Comparison of ENCODE assay signal across 9 cellular contexts in genomic region chr2:171158036-171158789, GRCh38.
DNase-seq lines count a peak whose midpoint lies in the region; ATAC-seq, FAIRE-seq and TF ChIP-seq lines count a peak whose summit lies in the region.
"Had no signal": no experiment of that assay in that cellular context is flagged by ENCODE, and none has a peak within 500 bp of the region (broad histone marks: within the 10 kb centered on the region; RNA-seq: fewer than 3 reads in every experiment).

No MANE protein-coding gene starts in this region.

- no peak overlapping the region for H3K27ac Mint-ChIP-seq in stimulated activated naive CD8-positive, alpha-beta T cell treated with anti-CD3 and anti-CD28 coated beads, Interleukin-15, Interleukin-2, amounts not matched to agents 100 ng/mL and 50 ng/mL, for 24 hours

- peak overlapping the region; percentile 98 for H3K4me3 Mint-ChIP-seq in stimulated activated naive CD8-positive, alpha-beta T cell treated with anti-CD3 and anti-CD28 coated beads, Interleukin-15, Interleukin-2, amounts not matched to agents 100 ng/mL and 50 ng/mL, for 24 hours

- no peak for ATAC-seq in stimulated activated naive CD8-positive, alpha-beta T cell treated with anti-CD3 and anti-CD28 coated beads, Interleukin-15, Interleukin-2, amounts not matched to agents 100 U/mL and 50 U/mL, for 24 hours
- no peak for ATAC-seq in GM21737 (IDR thresholded peaks at IDR 0.05; ENCODE audit: unreplicated experiment)
- ATAC-seq in GM21529 (IDR thresholded peaks at IDR 0.05; ENCODE audit: unreplicated experiment) = no peak

- H3K4me3 ChIP-seq in iPS-20b (ENCODE audit: low read length) = peak overlapping the region; percentile 98

- peaks cover 76% of the 10 kb centered on the region for H3K4me1 Mint-ChIP-seq in stimulated activated naive CD8-positive, alpha-beta T cell treated with anti-CD3 and anti-CD28 coated beads, Interleukin-15, Interleukin-2, amounts not matched to agents 100 ng/mL and 50 ng/mL, for 24 hours (ENCODE audit: low read depth)

- TF ChIP-seq CTCF in VCaP (conservative IDR thresholded peaks at IDR 0.05) = no peak
- TF ChIP-seq CTCF in D721Med (IDR thresholded peaks at IDR 0.05; ENCODE audit: insufficient read depth, missing control alignments) = no peak

- no peaks in the 10 kb centered on the region for H3K9me3 Mint-ChIP-seq in stimulated activated naive CD8-positive, alpha-beta T cell treated with anti-CD3 and anti-CD28 coated beads, Interleukin-15, Interleukin-2, amounts not matched to agents 100 ng/mL and 50 ng/mL, for 24 hours

- H3K36me3 Mint-ChIP-seq in stimulated activated naive CD8-positive, alpha-beta T cell treated with anti-CD3 and anti-CD28 coated beads, Interleukin-15, Interleukin-2, amounts not matched to agents 100 ng/mL and 50 ng/mL, for 24 hours (ENCODE audit: low read depth) = no peaks in the 10 kb centered on the region

- H3K9ac ChIP-seq in iPS-20b (ENCODE audit: low read depth, low read length) = peak overlapping the region; percentile 95; the same call in 1 of the 2 replicates

- H3K36me3 ChIP-seq in iPS-20b (ENCODE audit: insufficient read depth, low read depth, low read length) = no peaks in the 10 kb centered on the region

- H3K27me3 ChIP-seq in iPS-20b (ENCODE audit: insufficient read depth, low read length) = no peaks in the 10 kb centered on the region

- no peak for DNase-seq in stimulated activated naive CD8-positive, alpha-beta T cell treated with anti-CD3 and anti-CD28 coated beads, Interleukin-15, Interleukin-2, amounts not matched to agents 100 U/mL and 50 U/mL, for 24 hours
- DNase-seq in SKM-1 (lab: John Stamatoyannopoulos, UW; ENCODE audit: unreplicated experiment) (no peak), D721Med (ENCODE audit: insufficient read length, low spot score) (no peak)
- DNase-seq: foreskin melanocyte had no signal

- H3K9me3 ChIP-seq in iPS-20b (ENCODE audit: insufficient read depth, low read depth, low read length) = no peaks in the 10 kb centered on the region

- peaks cover 27% of the 10 kb centered on the region; the same call in 1 of the 2 replicates for H3K4me1 ChIP-seq in iPS-20b (ENCODE audit: insufficient read depth, low read length)

- peak overlapping the region; percentile 98 for H3K27ac ChIP-seq in VCaP
- H3K27ac ChIP-seq in iPS-20b (ENCODE audit: low read length) = no peak overlapping the region

- FAIRE-seq in D721Med (lab: Jason Lieb, UNC) = no peak

- H3K27me3 Mint-ChIP-seq in stimulated activated naive CD8-positive, alpha-beta T cell treated with anti-CD3 and anti-CD28 coated beads, Interleukin-15, Interleukin-2, amounts not matched to agents 100 ng/mL and 50 ng/mL, for 24 hours = no peaks in the 10 kb centered on the region
